8 cellular contexts compared by ENCODE assay signal in the genomic region with DNA sequence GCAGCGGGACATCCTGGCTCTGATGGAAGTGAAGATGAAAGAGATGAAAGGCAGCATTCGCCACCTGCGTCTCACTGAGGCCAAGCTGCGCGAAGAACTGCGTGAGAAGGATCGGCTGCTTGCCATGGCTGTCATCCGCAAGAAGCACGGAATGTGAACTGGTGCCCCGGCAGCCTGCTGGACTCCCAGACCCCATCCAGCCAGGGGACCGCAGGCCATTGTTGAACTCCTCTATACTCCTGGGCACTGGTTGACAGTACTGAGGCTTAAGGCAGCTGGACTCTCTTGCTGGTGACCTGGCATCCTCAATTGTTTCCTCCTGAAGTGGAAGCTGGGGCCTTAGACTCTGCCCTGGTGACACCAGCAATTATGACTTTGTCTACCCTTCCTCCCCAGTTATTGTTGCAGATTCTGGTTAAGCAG. TPM values are rescaled to one million over a fixed set of nuclear protein-coding genes. Genes with fewer than 3 reads are reported as not detected.
A peak's percentile ranks its signal among the peaks of the same experiment; 100 is the strongest.
DNase-seq lines count a peak whose midpoint lies in the region; ATAC-seq and TF ChIP-seq lines count a peak whose summit lies in the region.

No MANE protein-coding gene starts in this region.

- no peak for ATAC-seq in psoas muscle
- no peak for ATAC-seq in GM19324 (IDR thresholded peaks at IDR 0.05; ENCODE audit: low FRiP score, unreplicated experiment)

- H3K9ac ChIP-seq in ES-I3 (ENCODE audit: low read depth, low read length), result peak overlapping the region; percentile 94; the same call in 1 of the 2 replicates

- WGBS in esophagus muscularis mucosa, result 5% methylated on average over 7 of the region's 11 CpGs
- WGBS in psoas muscle, 3 donors, result 3 to 5% (median 5%) methylated on average over 11 of the region's 11 CpGs

- H3K9me3 ChIP-seq in ES-I3 (ENCODE audit: control insufficient read depth, insufficient read depth, low read length), result no peaks in the 10 kb centered on the region
- no peaks in the 10 kb centered on the region for H3K9me3 ChIP-seq in Peyer's patch
- H3K9me3 ChIP-seq in esophagus muscularis mucosa, result no peaks in the 10 kb centered on the region
- no peaks in the 10 kb centered on the region for H3K9me3 ChIP-seq in psoas muscle

- no peaks in the 10 kb centered on the region for H3K36me3 ChIP-seq in ES-I3 (ENCODE audit: insufficient read depth, low read length)
- H3K36me3 ChIP-seq in Peyer's patch, result no peaks in the 10 kb centered on the region
- H3K36me3 ChIP-seq in esophagus muscularis mucosa, result no peaks in the 10 kb centered on the region
- H3K36me3 ChIP-seq in psoas muscle (ENCODE audit: insufficient read depth in 1 of 2, low read depth in 1 of 2), result peaks cover 0 to 5% of the 10 kb centered on the region in 2 donors

- TF ChIP-seq CTCF in Peyer's patch (IDR thresholded peaks at IDR 0.05) (no peak), esophagus muscularis mucosa (IDR thresholded peaks at IDR 0.05) (no peak), psoas muscle (IDR thresholded peaks at IDR 0.05) (no peak)

- DNase-seq in Peyer's patch (peak in 2 of 3 donors; percentile 54 to 56), esophagus muscularis mucosa (ENCODE audit: extremely low spot score) (no peak), psoas muscle (peak in 1 of 2 donors; percentile 58), NCI-H446 (lab: John Stamatoyannopoulos, UW) (no peak), T1000 (lab: John Stamatoyannopoulos, UW) (no peak)
- DNase-seq in effector CD4-positive, alpha-beta T cell, result no peak

- H3K4me3 ChIP-seq in Peyer's patch, result peak overlapping the region; percentile 79 to 98 (median 83)
- H3K4me3 ChIP-seq in esophagus muscularis mucosa, result peak overlapping the region; percentile 86 to 94 (median 90)
- peak overlapping the region; percentile 100 for H3K4me3 ChIP-seq in psoas muscle

- TF ChIP-seq POLR2A in Peyer's patch (IDR thresholded peaks at IDR 0.05) (no peak), esophagus muscularis mucosa (IDR thresholded peaks at IDR 0.05; ENCODE audit: low read depth) (no peak)

- H3K4me1 ChIP-seq in ES-I3 (ENCODE audit: insufficient read depth, low read length) (peaks cover 21% of the 10 kb centered on the region), Peyer's patch (peaks cover 0 to 43% (median 37%) of the 10 kb centered on the region in 4 donors), esophagus muscularis mucosa (peaks cover 45 to 59% (median 56%) of the 10 kb centered on the region in 4 donors), psoas muscle (peaks cover 44% of the 10 kb centered on the region)

- no peak for TF ChIP-seq EP300 in esophagus muscularis mucosa (IDR thresholded peaks at IDR 0.05)

- intact Hi-C loops in esophagus muscularis mucosa (cut with DNase I), result no loop called here
- intact Hi-C loops in psoas muscle (cut with DNase I), result loop anchor here in 1 of 2 donors (10.0 kb wide), 1 partner anchor 391 kb away; a partner anchor contains a TSS

- H3K27me3 ChIP-seq in Peyer's patch, result no peaks in the 10 kb centered on the region
- H3K27me3 ChIP-seq in esophagus muscularis mucosa, result no peaks in the 10 kb centered on the region
- no peaks in the 10 kb centered on the region for H3K27me3 ChIP-seq in psoas muscle (ENCODE audit: insufficient read depth in 3 of 3, low read length in 2 of 3)

- H3K27ac ChIP-seq in Peyer's patch (peak overlapping the region; percentile 96 to 100 (median 99)), esophagus muscularis mucosa (replicated peaks in 1 of 4) (peak overlapping the region; percentile 98 to 99 (median 99)), psoas muscle (peak overlapping the region; percentile 100)

RNA-seq across cellular contexts. Expression of a gene that starts 1.2 kb away (rescaled TPM):
- total RNA-seq in Peyer's patch (10 to 100 TPM; 23.9 to 38.2 (median 31.7) TPM), esophagus muscularis mucosa (100 to 1,000 TPM in 1 of 4 donors, 10 to 100 TPM in 3; 60.2 to 101 (median 78.3) TPM), psoas muscle (10 to 100 TPM; 30.2 to 37.8 (median 35.0) TPM)
- polyA plus RNA-seq in psoas muscle, result 10 to 100 TPM; 31.9 to 78.6 (median 35.0) TPM

RNA-seq across cellular contexts. Expression of a gene that starts 3.4 kb away (rescaled TPM):
- 10 to 100 TPM; 55.5 to 82.5 (median 69.1) TPM for total RNA-seq in Peyer's patch
- total RNA-seq in esophagus muscularis mucosa, result 100 to 1,000 TPM; 101 to 246 (median 174) TPM
- total RNA-seq in psoas muscle, result 100 to 1,000 TPM in 2 of 4 donors, 10 to 100 TPM in 2; 77.4 to 104 (median 96.8) TPM
- 100 to 1,000 TPM; 129 to 170 (median 134) TPM for polyA plus RNA-seq in psoas muscle

RNA-seq across cellular contexts. Expression of a gene that starts 4.1 kb away (rescaled TPM):
- total RNA-seq in Peyer's patch, result 100 to 1,000 TPM in 2 of 4 donors, 10 to 100 TPM in 2; 64.8 to 138 (median 94.6) TPM
- 10 to 100 TPM; 30.3 to 50.7 (median 33.2) TPM for total RNA-seq in esophagus muscularis mucosa
- 10 to 100 TPM; 17.2 to 26.4 (median 19.2) TPM for total RNA-seq in psoas muscle
- 10 to 100 TPM; 13.8 to 19.9 (median 19.9) TPM for polyA plus RNA-seq in psoas muscle

RNA-seq across cellular contexts. Expression of a gene that starts 29.5 kb away (rescaled TPM):
- total RNA-seq in Peyer's patch, result 100 to 1,000 TPM in 2 of 4 donors, 10 to 100 TPM in 2; 94.2 to 154 (median 114) TPM
- total RNA-seq in esophagus muscularis mucosa, result 10 to 100 TPM; 49.9 to 70.9 (median 52.0) TPM
- total RNA-seq in psoas muscle, result 10 to 100 TPM; 33.8 to 52.1 (median 42.1) TPM
- polyA plus RNA-seq in psoas muscle, result 10 to 100 TPM; 21.1 to 32.2 (median 23.8) TPM

RNA-seq across cellular contexts. Expression of a gene that starts 36.7 kb away (rescaled TPM):
- total RNA-seq in Peyer's patch, result 1 to 10 TPM in 1 of 4 donors, under 1 TPM in 2, not detected in 1; 0.35 to 7.4 (median 0.94) TPM
- 1 to 10 TPM in 3 of 4 donors, under 1 TPM in 1; 0.83 to 2.2 (median 1.1) TPM for total RNA-seq in esophagus muscularis mucosa
- total RNA-seq in psoas muscle, result under 1 TPM; 0.29 to 0.88 (median 0.60) TPM
- polyA plus RNA-seq in psoas muscle, result 1 to 10 TPM in 1 of 3 donors, under 1 TPM in 2; 0.27 to 1.4 (median 0.65) TPM

Comparison
In these comparisons a context has a peak if more than half of its experiments do, and no peak if none do; other contexts are left out.
1. DNase-seq: peak in Peyer's patch (2 of 3); none in esophagus muscularis mucosa (single experiment), NCI-H446 (0 of 2), effector CD4-positive, alpha-beta T cell (single experiment) and T1000 (single experiment).
2. Peak in every context shown above with its lines, with median percentiles within 50 percentile points of each other: H3K27ac ChIP-seq and H3K4me3 ChIP-seq.